ENCODE assay signal across 26 cellular contexts in genomic region chr9:132283165-132283564, GRCh38.
DNase-seq lines count a peak whose midpoint lies in the region; ATAC-seq and TF ChIP-seq lines count a peak whose summit lies in the region.
"Had no signal": no experiment of that assay in that cellular context is flagged by ENCODE, and none has a peak within 500 bp of the region (broad histone marks: within the 10 kb centered on the region; RNA-seq: fewer than 3 reads in every experiment).

No MANE protein-coding gene starts in this region.

- H3K9me3 Mint-ChIP-seq in activated CD4-positive, alpha-beta T cell treated with anti-CD3 and anti-CD28 coated beads for 36 hours (ENCODE audit: low read depth), result no peaks in the 10 kb centered on the region
- H3K9me3 Mint-ChIP-seq in activated T-helper 17 cell treated with anti-CD3 and anti-CD28 coated beads, Interleukin-2, amount 50 U/mL, for 72 hours, result no peaks in the 10 kb centered on the region
- no peaks in the 10 kb centered on the region for H3K9me3 Mint-ChIP-seq in mesothelial cell of epicardium
- H3K9me3 Mint-ChIP-seq: CD4-positive, alpha-beta memory T cell; endodermal cell; neural crest cell had no signal

- H3K4me3 Mint-ChIP-seq in activated CD4-positive, alpha-beta T cell treated with anti-CD3 and anti-CD28 coated beads for 36 hours, result no peak overlapping the region
- no peak overlapping the region for H3K4me3 Mint-ChIP-seq in activated T-helper 17 cell treated with anti-CD3 and anti-CD28 coated beads, Interleukin-2, amount 50 U/mL, for 72 hours
- H3K4me3 Mint-ChIP-seq in mesothelial cell of epicardium (no peak overlapping the region), T-helper 17 cell (no peak overlapping the region)
- H3K4me3 Mint-ChIP-seq: CD4-positive, alpha-beta memory T cell; endodermal cell; neural crest cell had no signal

- H3K27me3 Mint-ChIP-seq in activated CD4-positive, alpha-beta T cell treated with anti-CD3 and anti-CD28 coated beads for 36 hours, result no peaks in the 10 kb centered on the region
- no peaks in the 10 kb centered on the region for H3K27me3 Mint-ChIP-seq in activated T-helper 17 cell treated with anti-CD3 and anti-CD28 coated beads, Interleukin-2, amount 50 U/mL, for 72 hours
- H3K27me3 Mint-ChIP-seq in mesothelial cell of epicardium (ENCODE audit: low read depth) (no peaks in the 10 kb centered on the region), T-helper 17 cell (no peaks in the 10 kb centered on the region)
- H3K27me3 Mint-ChIP-seq: CD4-positive, alpha-beta memory T cell had no signal

- intact Hi-C loops in activated CD4-positive, alpha-beta T cell treated with anti-CD3 and anti-CD28 coated beads for 36 hours (cut with DNase I, micrococcal nuclease), result no loop called here

- POLR2A ChIA-PET in activated CD4-positive, alpha-beta T cell treated with anti-CD3 and anti-CD28 coated beads for 36 hours (lab: Charles Lee), result no interaction called here

- H3K36me3 Mint-ChIP-seq in activated CD4-positive, alpha-beta T cell treated with anti-CD3 and anti-CD28 coated beads for 36 hours (ENCODE audit: low read depth), result peaks cover 51% of the 10 kb centered on the region
- H3K36me3 Mint-ChIP-seq in activated T-helper 17 cell treated with anti-CD3 and anti-CD28 coated beads, Interleukin-2, amount 50 U/mL, for 72 hours (ENCODE audit: low read depth), result peaks cover 100% of the 10 kb centered on the region
- peaks cover 43% of the 10 kb centered on the region for H3K36me3 Mint-ChIP-seq in mesothelial cell of epicardium
- H3K36me3 Mint-ChIP-seq in T-helper 17 cell (ENCODE audit: low read depth), result peaks cover 2% of the 10 kb centered on the region

- CTCF ChIA-PET in activated CD4-positive, alpha-beta T cell treated with anti-CD3 and anti-CD28 coated beads for 36 hours (lab: Charles Lee), result no interaction called here

- H3K4me1 Mint-ChIP-seq in activated CD4-positive, alpha-beta T cell treated with anti-CD3 and anti-CD28 coated beads for 36 hours, result peaks cover 10% of the 10 kb centered on the region
- H3K4me1 Mint-ChIP-seq in activated T-helper 17 cell treated with anti-CD3 and anti-CD28 coated beads, Interleukin-2, amount 50 U/mL, for 72 hours, result no peaks in the 10 kb centered on the region
- H3K4me1 Mint-ChIP-seq in mesothelial cell of epicardium (peaks cover 24% of the 10 kb centered on the region), T-helper 17 cell (peaks cover 2% of the 10 kb centered on the region)
- H3K4me1 Mint-ChIP-seq: endodermal cell, neural crest cell had no signal

- no peaks in the 10 kb centered on the region for H3K9me3 ChIP-seq in T-helper 17 cell (ENCODE audit: control insufficient read depth, low read length, poor library complexity, severe bottlenecking)
- H3K9me3 ChIP-seq: A549, esophagus muscularis mucosa, pancreas, testis had no signal

- no peak for TF ChIP-seq CTCF in mesothelial cell of epicardium (IDR thresholded peaks at IDR 0.05; ENCODE audit: unreplicated experiment)

- DNase-seq in activated CD4-positive, alpha-beta T cell treated with anti-CD3 and anti-CD28 coated beads for 36 hours, result peak; percentile 39
- DNase-seq in activated CD4-positive, alpha-beta T cell treated with anti-CD3 and anti-CD28 coated beads, Interleukin-2, amount 50 U/mL, for 1 hour, result no peak
- peak; percentile 38 for DNase-seq in Caki2 (ENCODE audit: low read depth)
- no peak for DNase-seq in mesothelial cell of epicardium (ENCODE audit: low spot score in 2 of 2, unreplicated experiment in 2 of 2)
- no peak for DNase-seq in dermis blood vessel endothelial cell
- no peak for DNase-seq in T-helper 17 cell
- DNase-seq: CD4-positive, alpha-beta memory T cell; cortex of kidney; DMS 273 treated with DMSO at 0.1 percent for 48 hours; endodermal cell; left cardiac atrium; NCI-H1048; NCI-H1694; NCI-H2171; NCI-H524 treated with DMSO at 0.1 percent for 48 hours; NK-92 treated with Interleukin-12 subunit alpha and Interleukin-12 subunit beta, amount 100 ng/mL, for 24 hours; pancreas; PC-3; stimulated activated CD4-positive, alpha-beta T cell treated with anti-CD3 and anti-CD28 coated beads, Interleukin-4, amount 100 ng/mL, for 4 hours; stimulated activated naive CD4-positive, alpha-beta T cell; testis had no signal

- ATAC-seq in activated CD4-positive, alpha-beta T cell treated with anti-CD3 and anti-CD28 coated beads for 36 hours, result peak; percentile 74
- peak; percentile 99 for ATAC-seq in activated T-helper 17 cell treated with anti-CD3 and anti-CD28 coated beads, Interleukin-2, amount 50 U/mL, for 72 hours (replicated peaks)
- ATAC-seq in T-helper 17 cell (no peak), HG03521 (IDR thresholded peaks at IDR 0.05; ENCODE audit: unreplicated experiment) (no peak)
- ATAC-seq: left cardiac atrium, pancreas, PC-3 had no signal

- in situ Hi-C loops in Caki2 (cut with HindIII; ENCODE audit: low pct_unique_long_range_greater_than_20kb, low sequenced_read_pairs), result no loop called here

- no peak overlapping the region for H3K27ac Mint-ChIP-seq in activated CD4-positive, alpha-beta T cell treated with anti-CD3 and anti-CD28 coated beads for 36 hours
- H3K27ac Mint-ChIP-seq in activated T-helper 17 cell treated with anti-CD3 and anti-CD28 coated beads, Interleukin-2, amount 50 U/mL, for 72 hours, result peak overlapping the region; percentile 55
- H3K27ac Mint-ChIP-seq in mesothelial cell of epicardium, result peak overlapping the region; percentile 94
- H3K27ac Mint-ChIP-seq in T-helper 17 cell, result no peak overlapping the region
- H3K27ac Mint-ChIP-seq: endodermal cell had no signal

Comparison
In these comparisons a context has a peak if more than half of its experiments do, and no peak if none do; other contexts are left out.
1. DNase-seq: peak in activated CD4-positive, alpha-beta T cell treated with anti-CD3 and anti-CD28 coated beads for 36 hours (single experiment) and Caki2 (single experiment); none in activated CD4-positive, alpha-beta T cell treated with anti-CD3 and anti-CD28 coated beads, Interleukin-2, amount 50 U/mL, for 1 hour (single experiment), mesothelial cell of epicardium (0 of 2), dermis blood vessel endothelial cell (single experiment) and T-helper 17 cell (0 of 3).
2. ATAC-seq: peak in activated CD4-positive, alpha-beta T cell treated with anti-CD3 and anti-CD28 coated beads for 36 hours (single experiment) and activated T-helper 17 cell treated with anti-CD3 and anti-CD28 coated beads, Interleukin-2, amount 50 U/mL, for 72 hours (single experiment); none in T-helper 17 cell (single experiment) and HG03521 (single experiment).
3. H3K27ac Mint-ChIP-seq: peak in activated T-helper 17 cell treated with anti-CD3 and anti-CD28 coated beads, Interleukin-2, amount 50 U/mL, for 72 hours (single experiment) and mesothelial cell of epicardium (single experiment); none in activated CD4-positive, alpha-beta T cell treated with anti-CD3 and anti-CD28 coated beads for 36 hours (single experiment) and T-helper 17 cell (single experiment).